1 cellular context compared by ENCODE assay signal in genomic region chr10:17222329-17222728, GRCh38.
TF ChIP-seq lines count a peak whose summit lies in the region.

No MANE protein-coding gene starts in this region.

TF ChIP-seq in SK-N-SH, 30 proteins besides CTCF, POLR2A, EP300 and RAD21 (continued from another document):
- TF ChIP-seq ZBTB33 (IDR thresholded peaks at IDR 0.05; ENCODE audit: borderline replicate concordance, low read depth): no peak
- no peak for TF ChIP-seq SMC3 (IDR thresholded peaks at IDR 0.05; ENCODE audit: low read depth, low read length)
- TF ChIP-seq POLR2AphosphoS5 (IDR thresholded peaks at IDR 0.05; ENCODE audit: low read depth, low read length): no peak
